Comparison of ENCODE assay signal across 29 cellular contexts in genomic region chr5:171673840-171674239, GRCh38.
"Had no signal": no experiment of that assay in that cellular context is flagged by ENCODE, and none has a peak within 500 bp of the region (broad histone marks: within the 10 kb centered on the region; RNA-seq: fewer than 3 reads in every experiment).

No MANE protein-coding gene starts in this region.

- H3K36me3 ChIP-seq: neutrophil, ovary, right lobe of liver, sigmoid colon, stomach, thoracic aorta, thyroid gland, tibial nerve, upper lobe of left lung, vagina had no signal

- H3K4me3 ChIP-seq: ovary, psoas muscle, right lobe of liver, sigmoid colon, stomach, thoracic aorta, thyroid gland, tibial nerve, upper lobe of left lung, vagina had no signal

- H3K79me2 ChIP-seq: parathyroid adenoma had no signal

- H3K27ac ChIP-seq: neutrophil, ovary, parathyroid adenoma, psoas muscle, right lobe of liver, sigmoid colon, stomach, thoracic aorta, thyroid gland, tibial nerve, upper lobe of left lung, vagina had no signal

- ATAC-seq: natural killer cell; psoas muscle; right cardiac atrium; stimulated activated effector memory CD8-positive, alpha-beta T cell treated with anti-CD3 and anti-CD28 coated beads, Interleukin-12 subunit alpha, Interleukin-12 subunit beta, amount 100 ng/mL, for 72 hours; stimulated activated naive B cell treated with anti-CD40 and anti-IgM and Interleukin-4, amounts not matched to agents 10 μg/mL and 1 μg/mL and 100 μg/mL, for 72 hours had no signal

- FAIRE-seq: small intestine, urothelium cell line had no signal

- H3K27me3 ChIP-seq: neutrophil, ovary, right lobe of liver, sigmoid colon, thyroid gland, tibial nerve, upper lobe of left lung, vagina had no signal

- H3K4me1 Mint-ChIP-seq: natural killer cell; stimulated activated effector memory CD8-positive, alpha-beta T cell treated with anti-CD3 and anti-CD28 coated beads, Interleukin-12 subunit alpha, Interleukin-12 subunit beta, amount 100 ng/mL, for 72 hours; stimulated activated naive B cell treated with anti-CD40 and anti-IgM and Interleukin-4, amounts not matched to agents 10 μg/mL and 1 μg/mL and 100 μg/mL, for 72 hours had no signal

- H3K4me3 Mint-ChIP-seq: natural killer cell; nephron progenitor cell; neural crest cell; stimulated activated effector memory CD8-positive, alpha-beta T cell treated with anti-CD3 and anti-CD28 coated beads, Interleukin-12 subunit alpha, Interleukin-12 subunit beta, amount 100 ng/mL, for 72 hours; stimulated activated naive B cell treated with anti-CD40 and anti-IgM and Interleukin-4, amounts not matched to agents 10 μg/mL and 1 μg/mL and 100 μg/mL, for 72 hours; stimulated activated naive CD8-positive, alpha-beta T cell treated with anti-CD3 and anti-CD28 coated beads, Interleukin-15, Interleukin-2, amounts not matched to agents 100 ng/mL and 50 ng/mL, for 24 hours had no signal

- H3K9me3 ChIP-seq: neutrophil, ovary, psoas muscle, right lobe of liver, thoracic aorta, thyroid gland, vagina had no signal

- H3K27ac Mint-ChIP-seq: natural killer cell; nephron progenitor cell; progenitor cell of endocrine pancreas; stimulated activated effector memory CD8-positive, alpha-beta T cell treated with anti-CD3 and anti-CD28 coated beads, Interleukin-12 subunit alpha, Interleukin-12 subunit beta, amount 100 ng/mL, for 72 hours; stimulated activated naive B cell treated with anti-CD40 and anti-IgM and Interleukin-4, amounts not matched to agents 10 μg/mL and 1 μg/mL and 100 μg/mL, for 72 hours; stimulated activated naive CD8-positive, alpha-beta T cell treated with anti-CD3 and anti-CD28 coated beads, Interleukin-15, Interleukin-2, amounts not matched to agents 100 ng/mL and 50 ng/mL, for 24 hours had no signal

- H3K9ac ChIP-seq: parathyroid adenoma had no signal

- H3K4me1 ChIP-seq: parathyroid adenoma, psoas muscle, right lobe of liver, stomach, thyroid gland, tibial nerve, upper lobe of left lung, vagina had no signal

- DNase-seq: natural killer cell; nephron progenitor cell; nucleus accumbens; ovary; psoas muscle; right cardiac atrium; sigmoid colon; stimulated activated CD4-positive, alpha-beta T cell treated with anti-CD3 and anti-CD28 coated beads, Interleukin-15, amount 100 ng/mL, for 24 hours; stimulated activated CD4-positive, alpha-beta T cell treated with anti-CD3 and anti-CD28 coated beads, Interleukin-2, amount 100 ng/mL, for 24 hours; stimulated activated CD4-positive, alpha-beta T cell treated with anti-CD3 and anti-CD28 coated beads, Interleukin-2, amount 100 ng/mL, for 48 hours; stimulated activated CD4-positive, alpha-beta T cell treated with anti-CD3 and anti-CD28 coated beads, Interleukin-4, amount 100 ng/mL, for 24 hours; stimulated activated naive B cell treated with anti-CD40 and anti-IgM and Interleukin-4, amounts not matched to agents 10 μg/mL and 1 μg/mL and 100 μg/mL, for 72 hours; stimulated activated naive CD4-positive, alpha-beta T cell treated with Interleukin-2 at 50 U/mL for 16 hours; stomach; trophoblast cell; upper lobe of left lung had no signal

- H3K9me3 Mint-ChIP-seq: natural killer cell; stimulated activated effector memory CD8-positive, alpha-beta T cell treated with anti-CD3 and anti-CD28 coated beads, Interleukin-12 subunit alpha, Interleukin-12 subunit beta, amount 100 ng/mL, for 72 hours had no signal

- H3K36me3 Mint-ChIP-seq: natural killer cell; stimulated activated effector memory CD8-positive, alpha-beta T cell treated with anti-CD3 and anti-CD28 coated beads, Interleukin-12 subunit alpha, Interleukin-12 subunit beta, amount 100 ng/mL, for 72 hours; stimulated activated naive B cell treated with anti-CD40 and anti-IgM and Interleukin-4, amounts not matched to agents 10 μg/mL and 1 μg/mL and 100 μg/mL, for 72 hours had no signal

- H2AFZ ChIP-seq: parathyroid adenoma had no signal
